Comparison of ENCODE assay signal across 1 cellular context in the genomic region with DNA sequence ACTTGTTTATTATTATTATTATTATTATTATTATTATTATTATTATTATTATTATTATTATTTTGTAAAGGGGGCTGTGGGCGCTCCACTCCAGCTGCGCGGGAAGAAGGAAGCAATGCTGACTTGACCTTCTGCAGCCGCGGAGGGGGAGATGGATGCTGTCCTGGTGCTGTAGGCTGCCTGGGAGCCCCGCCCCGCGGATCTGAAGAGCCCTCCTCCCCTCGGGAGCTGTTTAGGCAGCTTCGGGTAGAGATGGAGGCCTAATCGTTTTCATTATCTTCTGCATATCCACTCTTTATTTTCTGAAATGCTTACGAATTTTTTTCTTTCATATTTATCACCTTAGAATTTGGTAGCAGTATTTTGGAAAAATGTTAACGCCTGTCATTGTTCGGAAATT.
TF ChIP-seq lines count a peak whose summit lies in the region.

No MANE protein-coding gene starts in this region.

TF ChIP-seq in IMR-90, 13 proteins besides CTCF, POLR2A, EP300 and RAD21 (continued from another document):
- TF ChIP-seq ELK1 (IDR thresholded peaks at IDR 0.05; ENCODE audit: borderline replicate concordance, low read depth, low read length) (no peak), RFX5 (IDR thresholded peaks at IDR 0.05; ENCODE audit: low read depth, low read length) (no peak), FOS (IDR thresholded peaks at IDR 0.05; ENCODE audit: low read depth, low read length) (no peak), CEBPB (IDR thresholded peaks at IDR 0.05; ENCODE audit: low read depth, low read length) (no peak), SMC3 (IDR thresholded peaks at IDR 0.05; ENCODE audit: low read depth, low read length) (no peak), MXI1 (IDR thresholded peaks at IDR 0.05; ENCODE audit: borderline replicate concordance, low read depth, low read length) (no peak)
- TF ChIP-seq, protein P1, sequence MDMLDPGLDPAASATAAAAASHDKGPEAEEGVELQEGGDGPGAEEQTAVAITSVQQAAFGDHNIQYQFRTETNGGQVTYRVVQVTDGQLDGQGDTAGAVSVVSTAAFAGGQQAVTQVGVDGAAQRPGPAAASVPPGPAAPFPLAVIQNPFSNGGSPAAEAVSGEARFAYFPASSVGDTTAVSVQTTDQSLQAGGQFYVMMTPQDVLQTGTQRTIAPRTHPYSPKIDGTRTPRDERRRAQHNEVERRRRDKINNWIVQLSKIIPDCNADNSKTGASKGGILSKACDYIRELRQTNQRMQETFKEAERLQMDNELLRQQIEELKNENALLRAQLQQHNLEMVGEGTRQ (IDR thresholded peaks at IDR 0.05; ENCODE audit: low read depth, low read length): no peak
